11 cellular contexts compared by ENCODE assay signal in the genomic region with DNA sequence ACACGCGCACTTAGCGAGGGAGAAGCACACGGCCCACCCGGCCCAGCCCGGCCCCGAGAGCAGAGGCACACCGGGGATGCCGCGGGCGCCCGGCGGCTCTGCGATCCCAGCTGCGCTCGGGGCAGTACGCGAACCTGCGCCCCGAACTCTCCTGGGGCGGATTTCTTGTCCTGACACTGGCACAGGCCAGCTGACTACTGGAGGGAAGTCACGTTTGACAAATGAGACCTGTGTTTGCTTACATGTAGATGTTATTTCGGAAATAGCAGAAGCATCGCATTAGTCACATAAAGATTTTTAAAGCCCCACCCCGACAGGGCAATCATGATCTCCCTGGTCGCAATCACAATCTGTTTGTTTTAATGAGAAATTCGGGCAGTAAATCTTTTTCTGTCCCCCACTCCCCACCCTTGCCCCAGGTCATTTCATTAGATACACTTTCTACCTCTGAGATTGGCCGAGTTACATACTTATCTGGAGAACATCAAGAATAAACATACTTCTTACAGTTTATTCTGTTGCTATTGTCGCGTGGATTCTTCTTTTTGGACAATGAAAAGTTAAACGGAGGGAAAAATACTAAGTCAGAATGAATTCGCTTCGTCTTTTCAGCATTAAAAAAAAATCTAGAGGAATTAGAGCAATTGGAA.
DNase-seq lines count a peak whose midpoint lies in the region; ATAC-seq and TF ChIP-seq lines count a peak whose summit lies in the region.
"Had no signal": no experiment of that assay in that cellular context is flagged by ENCODE, and none has a peak within 500 bp of the region (broad histone marks: within the 10 kb centered on the region; RNA-seq: fewer than 3 reads in every experiment).

No MANE protein-coding gene starts in this region.

- H3K27ac ChIP-seq in heart right ventricle, result no peak overlapping the region
- H3K27ac ChIP-seq in coronary artery, result no peak overlapping the region
- H3K27ac ChIP-seq in urinary bladder (ENCODE audit: low read depth), result no peak overlapping the region
- H3K27ac ChIP-seq in ascending aorta, result no peak overlapping the region
- H3K27ac ChIP-seq: colonic mucosa had no signal

- H3K4me1 ChIP-seq in heart right ventricle (peaks cover 0 to 12% (median 0%) of the 10 kb centered on the region in 9 donors), urinary bladder (ENCODE audit: insufficient read depth) (no peaks in the 10 kb centered on the region), ascending aorta (no peaks in the 10 kb centered on the region)
- H3K4me1 ChIP-seq: colonic mucosa had no signal

- H3K4me3 ChIP-seq in heart right ventricle (peak overlapping the region in 8 of 10 donors; percentile 21 to 45 (median 32)), coronary artery (peak overlapping the region; percentile 68), urinary bladder (ENCODE audit: low read depth, low read length) (peak overlapping the region; percentile 48), ascending aorta (peak overlapping the region in 1 of 2 donors; percentile 22)

- DNase-seq in heart right ventricle (no peak), left cardiac atrium (no peak), coronary artery (ENCODE audit: low spot score) (no peak), midbrain (lab: John Stamatoyannopoulos, UW) (peak; percentile 41), NCI-H345 treated with DMSO at 0.1 percent for 48 hours (lab: John Stamatoyannopoulos, UW; ENCODE audit: unreplicated experiment) (no peak), NCI-H1436 treated with DMSO at 0.1 percent for 48 hours (lab: John Stamatoyannopoulos, UW) (no peak), ascending aorta (ENCODE audit: low spot score in 2 of 2) (no peak)
- DNase-seq: activated CD4-positive, alpha-beta T cell treated with anti-CD3 and anti-CD28 coated beads, Interleukin-2, amount 50 U/mL, for 48 hours; colonic mucosa; stimulated activated CD4-positive, alpha-beta T cell treated with anti-CD3 and anti-CD28 coated beads, Interleukin-2, amount 100 ng/mL, for 48 hours had no signal

- H3K9me3 ChIP-seq in heart right ventricle (no peaks in the 10 kb centered on the region), ascending aorta (no peaks in the 10 kb centered on the region)
- H3K9me3 ChIP-seq: colonic mucosa had no signal

- H3K27me3 ChIP-seq in heart right ventricle (peaks cover 0 to 47% (median 28%) of the 10 kb centered on the region in 7 donors), ascending aorta (no peaks in the 10 kb centered on the region)

- ATAC-seq in heart right ventricle (peak in 1 of 8 donors; percentile 27), left cardiac atrium (no peak)

- no peaks in the 10 kb centered on the region for H3K36me3 ChIP-seq in heart right ventricle
- no peaks in the 10 kb centered on the region for H3K36me3 ChIP-seq in urinary bladder (ENCODE audit: insufficient read depth)
- no peaks in the 10 kb centered on the region for H3K36me3 ChIP-seq in ascending aorta
- H3K36me3 ChIP-seq: colonic mucosa had no signal

- intact Hi-C loops in heart right ventricle (cut with DNase I), result loop anchor here in 1 of 10 donors (10.0 kb wide), 1 partner anchor 239 kb away; no protein-coding TSS in a partner anchor
- intact Hi-C loops in left cardiac atrium (cut with DNase I), result no loop called here
- intact Hi-C loops in ascending aorta (cut with DNase I), result no loop called here

- no peak for TF ChIP-seq CTCF in heart right ventricle (IDR thresholded peaks at IDR 0.05)
- TF ChIP-seq CTCF in coronary artery (IDR thresholded peaks at IDR 0.05), result no peak
- TF ChIP-seq CTCF in ascending aorta (IDR thresholded peaks at IDR 0.05), result no peak

- 7 to 14% methylated on average over 28 to 33 of the region's 33 CpGs for WGBS in heart right ventricle, 2 donors
- WGBS in urinary bladder, result 2% methylated on average over 33 of the region's 33 CpGs
